Comparison of ENCODE assay signal across 2 cellular contexts in the genomic region with DNA sequence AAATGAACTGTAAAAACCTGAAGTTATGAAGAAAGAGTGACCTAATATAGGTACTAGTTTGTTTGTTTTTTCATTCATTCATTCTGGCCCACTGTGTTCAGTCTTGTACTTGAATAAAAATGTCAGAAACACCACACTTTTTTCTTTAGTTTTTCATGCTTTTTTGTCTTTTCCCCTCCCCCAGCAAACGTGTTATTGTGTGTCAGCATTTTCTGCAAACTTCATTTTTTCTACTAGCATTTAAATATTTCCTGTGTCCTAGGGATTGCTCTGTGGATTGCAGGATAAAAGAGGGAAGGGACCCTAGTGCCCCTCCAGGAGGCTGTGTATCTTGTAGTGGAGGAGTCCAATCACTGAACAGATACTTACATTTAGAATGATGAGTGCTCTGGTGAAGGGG.
TF ChIP-seq lines count a peak whose summit lies in the region.

No MANE protein-coding gene starts in this region.

TF ChIP-seq in IMR-90, 13 proteins besides CTCF, POLR2A, EP300 and RAD21:
- TF ChIP-seq MAFK (IDR thresholded peaks at IDR 0.05; ENCODE audit: low read depth, low read length) (peak; percentile 65), MXI1 (IDR thresholded peaks at IDR 0.05; ENCODE audit: borderline replicate concordance, low read depth, low read length) (no peak), CHD1 (IDR thresholded peaks at IDR 0.05; ENCODE audit: low read depth, low read length) (no peak), MAZ (IDR thresholded peaks at IDR 0.05; ENCODE audit: borderline replicate concordance, low read depth, low read length) (no peak)

TF ChIP-seq in K562, 482 proteins besides CTCF, POLR2A, EP300 and RAD21:
- TF ChIP-seq FOXA1 (IDR thresholded peaks at IDR 0.05; ENCODE audit: borderline replicate concordance) (no peak), NFXL1 (CRISPR knock-in tag; IDR thresholded peaks at IDR 0.05) (no peak), SREBF2 (CRISPR knock-in tag; IDR thresholded peaks at IDR 0.05) (no peak), ZNF324 (CRISPR knock-in tag; IDR thresholded peaks at IDR 0.05) (no peak), C11orf30 (IDR thresholded peaks at IDR 0.05; ENCODE audit: low read depth) (peak; percentile 61), ZFPM2 (CRISPR knock-in tag; IDR thresholded peaks at IDR 0.05) (no peak), MAFK (IDR thresholded peaks at IDR 0.05; ENCODE audit: low read length) (peak; percentile 12; the same call in 1 of the 2 replicates), ZNF316 (IDR thresholded peaks at IDR 0.05) (peak; percentile 85)
